ENCODE assay signal across 19 cellular contexts in the genomic region with DNA sequence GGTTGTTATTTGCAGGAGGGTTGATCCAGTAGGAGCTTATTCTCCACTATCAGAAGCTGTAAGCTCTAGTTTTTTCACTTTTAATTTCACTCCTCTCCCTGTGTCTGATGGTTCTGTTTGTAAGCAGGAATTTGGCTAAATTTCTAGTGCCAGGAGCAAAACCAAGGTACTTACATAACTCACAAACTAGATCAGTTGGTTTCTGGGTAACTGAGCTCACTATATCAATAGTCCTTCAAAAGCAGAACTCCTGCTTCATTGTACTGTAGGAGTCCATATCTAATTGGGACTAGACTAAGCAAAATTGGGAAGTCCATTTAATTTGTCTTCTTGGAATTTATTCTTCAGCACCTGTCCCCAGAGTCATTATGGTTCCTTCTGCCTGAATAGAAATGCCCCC. TPM values are rescaled to one million over a fixed set of nuclear protein-coding genes. Genes with fewer than 3 reads are reported as not detected.
A peak's percentile ranks its signal among the peaks of the same experiment; 100 is the strongest.
DNase-seq lines count a peak whose midpoint lies in the region; ATAC-seq and TF ChIP-seq lines count a peak whose summit lies in the region.
"Had no signal": no experiment of that assay in that cellular context is flagged by ENCODE, and none has a peak within 500 bp of the region (broad histone marks: within the 10 kb centered on the region; RNA-seq: fewer than 3 reads in every experiment).

No MANE protein-coding gene starts in this region.

- H3K4me2 ChIP-seq in GM23338 = no peak overlapping the region
- peak overlapping the region; percentile 11 for H3K4me2 ChIP-seq in neural progenitor cell
- H3K4me2 ChIP-seq: A549, BLaER1 had no signal

- peaks cover 8% of the 10 kb centered on the region; the same call in 2 of the 3 replicates for H3K4me1 Mint-ChIP-seq in GM23338
- peaks cover 15% of the 10 kb centered on the region for H3K4me1 Mint-ChIP-seq in neural progenitor cell
- H3K4me1 Mint-ChIP-seq: CD14-positive monocyte; CD4-positive, alpha-beta memory T cell; CD4-positive, CD25-positive, alpha-beta regulatory T cell; CD8-positive, alpha-beta memory T cell had no signal

- no peaks in the 10 kb centered on the region for H3K9me2 ChIP-seq in GM23338 (ENCODE audit: insufficient read depth)

- no peak overlapping the region for H3K27ac Mint-ChIP-seq in GM23338
- no peak overlapping the region for H3K27ac Mint-ChIP-seq in neural progenitor cell
- H3K27ac Mint-ChIP-seq: CD14-positive monocyte; CD4-positive, alpha-beta memory T cell; CD8-positive, alpha-beta memory T cell had no signal

- no peak for TF ChIP-seq EP300 in esophagus muscularis mucosa (IDR thresholded peaks at IDR 0.05)

- H3K4me3 Mint-ChIP-seq in GM23338 (no peak overlapping the region), neural progenitor cell (no peak overlapping the region)
- H3K4me3 Mint-ChIP-seq: CD14-positive monocyte; CD4-positive, alpha-beta memory T cell; CD4-positive, CD25-positive, alpha-beta regulatory T cell; CD8-positive, alpha-beta memory T cell had no signal

- H3K4me1 ChIP-seq in GM23338 (ENCODE audit: insufficient read depth) (0 out of 2 replicates have a peak, but pooled peaks cover 7% of the 10 kb centered on the region), esophagus muscularis mucosa (no peaks in the 10 kb centered on the region), neural progenitor cell (peaks cover 18% of the 10 kb centered on the region)
- H3K4me1 ChIP-seq: A549, BE2C, BLaER1 had no signal

- no peaks in the 10 kb centered on the region for H3K79me2 ChIP-seq in GM23338 (replicated peaks; ENCODE audit: insufficient read depth)
- no peaks in the 10 kb centered on the region for H3K79me2 ChIP-seq in neural progenitor cell (ENCODE audit: low read depth)

- no peaks in the 10 kb centered on the region for H3K27me3 Mint-ChIP-seq in GM23338 (ENCODE audit: insufficient read depth, low read depth, poor library complexity)
- peaks cover 3% of the 10 kb centered on the region for H3K27me3 Mint-ChIP-seq in neural progenitor cell (ENCODE audit: insufficient read depth, low read depth)

- TF ChIP-seq POLR2A in esophagus muscularis mucosa (IDR thresholded peaks at IDR 0.05; ENCODE audit: low read depth) = no peak

- ATAC-seq in GM23338 = no peak
- ATAC-seq: A549 had no signal

- H3K9me3 Mint-ChIP-seq in GM23338 (no peaks in the 10 kb centered on the region), neural progenitor cell (no peaks in the 10 kb centered on the region)

- H2AFZ ChIP-seq in GM23338 = peak overlapping the region; percentile 39
- peak overlapping the region; percentile 45 for H2AFZ ChIP-seq in neural progenitor cell (replicated peaks)

- H3K36me3 ChIP-seq in GM23338 (ENCODE audit: insufficient read depth) (no peaks in the 10 kb centered on the region), esophagus muscularis mucosa (no peaks in the 10 kb centered on the region), neural progenitor cell (no peaks in the 10 kb centered on the region)
- H3K36me3 ChIP-seq: BE2C, BLaER1 had no signal

- intact Hi-C loops in esophagus muscularis mucosa (cut with DNase I) = no loop called here

- H3K4me3 ChIP-seq in GM23338 = no peak overlapping the region
- H3K4me3 ChIP-seq in esophagus muscularis mucosa = no peak overlapping the region
- H3K4me3 ChIP-seq in neural progenitor cell = no peak overlapping the region
- H3K4me3 ChIP-seq: A549, BLaER1 had no signal

- H3K9me3 ChIP-seq in esophagus muscularis mucosa (no peaks in the 10 kb centered on the region), neural progenitor cell (ENCODE audit: low read depth) (no peaks in the 10 kb centered on the region)
- H3K9me3 ChIP-seq: A549, BE2C, BLaER1 had no signal

- TF ChIP-seq CTCF in GM23338 (conservative IDR thresholded peaks at IDR 0.05; ENCODE audit: low read depth in 2 of 2) = no peak
- no peak for TF ChIP-seq CTCF in esophagus muscularis mucosa (IDR thresholded peaks at IDR 0.05)
- TF ChIP-seq CTCF in neural progenitor cell (IDR thresholded peaks at IDR 0.05) = no peak

- H3F3A ChIP-seq in GM23338 (replicated peaks; ENCODE audit: low read depth) (no peaks in the 10 kb centered on the region), neural progenitor cell (ENCODE audit: low read depth) (peaks cover 4% of the 10 kb centered on the region)

- no peaks in the 10 kb centered on the region for H3K36me3 Mint-ChIP-seq in GM23338 (ENCODE audit: low read depth)
- H3K36me3 Mint-ChIP-seq in neural progenitor cell = no peaks in the 10 kb centered on the region
- H3K36me3 Mint-ChIP-seq: CD14-positive monocyte; CD4-positive, alpha-beta memory T cell; CD4-positive, CD25-positive, alpha-beta regulatory T cell; CD8-positive, alpha-beta memory T cell had no signal

- DNase-seq in GM23338 (ENCODE audit: low spot score) = no peak
- peak; percentile 47 for DNase-seq in esophagus muscularis mucosa (ENCODE audit: extremely low spot score)
- no peak for DNase-seq in neural progenitor cell (ENCODE audit: low spot score)
- no peak for DNase-seq in NCI-H2081 treated with DMSO at 0.1 percent for 48 hours (lab: John Stamatoyannopoulos, UW)
- DNase-seq in Ammon's horn (ENCODE audit: low spot score) = no peak
- DNase-seq: AML-193; BE2C; C1 segment of cervical spinal cord; CD4-positive, alpha-beta memory T cell; CD4-positive, CD25-positive, alpha-beta regulatory T cell; CD8-positive, alpha-beta memory T cell; COR-L47; DMS79 treated with DMSO at 0.1 percent for 48 hours; GF-D8 had no signal

- H4K20me1 ChIP-seq in GM23338 (replicated peaks; ENCODE audit: insufficient read depth) (no peaks in the 10 kb centered on the region), neural progenitor cell (ENCODE audit: low read depth) (no peaks in the 10 kb centered on the region)
- H4K20me1 ChIP-seq: BLaER1 had no signal

- H3K27ac ChIP-seq in GM23338 (ENCODE audit: low read depth) (no peak overlapping the region), esophagus muscularis mucosa (replicated peaks in 1 of 4) (no peak overlapping the region), neural progenitor cell (no peak overlapping the region)
- H3K27ac ChIP-seq: 22Rv1, A549, BLaER1 had no signal

- no peak overlapping the region for H3K9ac ChIP-seq in neural progenitor cell
- H3K9ac ChIP-seq: BLaER1 had no signal

- H3K27me3 ChIP-seq in GM23338 (ENCODE audit: insufficient read depth) (no peaks in the 10 kb centered on the region), esophagus muscularis mucosa (peaks cover 0 to 26% (median 0%) of the 10 kb centered on the region in 4 donors), neural progenitor cell (peaks cover 53% of the 10 kb centered on the region)
- H3K27me3 ChIP-seq: BLaER1 had no signal

TF ChIP-seq in GM23338, 12 proteins besides CTCF, POLR2A, EP300 and RAD21 (continues in another document):
- TF ChIP-seq ZNF331 (CRISPR knock-in tag; IDR thresholded peaks at IDR 0.05; ENCODE audit: low read depth) = no peak
- TF ChIP-seq NANOG (IDR thresholded peaks at IDR 0.05; ENCODE audit: borderline replicate concordance) = no peak
- TF ChIP-seq EZH2phosphoT487 (IDR thresholded peaks at IDR 0.05; ENCODE audit: unreplicated experiment) = no peak
- no peak for TF ChIP-seq ZNF114 (CRISPR knock-in tag; IDR thresholded peaks at IDR 0.05)
- TF ChIP-seq, protein P1, sequence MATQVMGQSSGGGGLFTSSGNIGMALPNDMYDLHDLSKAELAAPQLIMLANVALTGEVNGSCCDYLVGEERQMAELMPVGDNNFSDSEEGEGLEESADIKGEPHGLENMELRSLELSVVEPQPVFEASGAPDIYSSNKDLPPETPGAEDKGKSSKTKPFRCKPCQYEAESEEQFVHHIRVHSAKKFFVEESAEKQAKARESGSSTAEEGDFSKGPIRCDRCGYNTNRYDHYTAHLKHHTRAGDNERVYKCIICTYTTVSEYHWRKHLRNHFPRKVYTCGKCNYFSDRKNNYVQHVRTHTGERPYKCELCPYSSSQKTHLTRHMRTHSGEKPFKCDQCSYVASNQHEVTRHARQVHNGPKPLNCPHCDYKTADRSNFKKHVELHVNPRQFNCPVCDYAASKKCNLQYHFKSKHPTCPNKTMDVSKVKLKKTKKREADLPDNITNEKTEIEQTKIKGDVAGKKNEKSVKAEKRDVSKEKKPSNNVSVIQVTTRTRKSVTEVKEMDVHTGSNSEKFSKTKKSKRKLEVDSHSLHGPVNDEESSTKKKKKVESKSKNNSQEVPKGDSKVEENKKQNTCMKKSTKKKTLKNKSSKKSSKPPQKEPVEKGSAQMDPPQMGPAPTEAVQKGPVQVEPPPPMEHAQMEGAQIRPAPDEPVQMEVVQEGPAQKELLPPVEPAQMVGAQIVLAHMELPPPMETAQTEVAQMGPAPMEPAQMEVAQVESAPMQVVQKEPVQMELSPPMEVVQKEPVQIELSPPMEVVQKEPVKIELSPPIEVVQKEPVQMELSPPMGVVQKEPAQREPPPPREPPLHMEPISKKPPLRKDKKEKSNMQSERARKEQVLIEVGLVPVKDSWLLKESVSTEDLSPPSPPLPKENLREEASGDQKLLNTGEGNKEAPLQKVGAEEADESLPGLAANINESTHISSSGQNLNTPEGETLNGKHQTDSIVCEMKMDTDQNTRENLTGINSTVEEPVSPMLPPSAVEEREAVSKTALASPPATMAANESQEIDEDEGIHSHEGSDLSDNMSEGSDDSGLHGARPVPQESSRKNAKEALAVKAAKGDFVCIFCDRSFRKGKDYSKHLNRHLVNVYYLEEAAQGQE (IDR thresholded peaks at IDR 0.05; ENCODE audit: unreplicated experiment) = no peak
- no peak for TF ChIP-seq JUNB (IDR thresholded peaks at IDR 0.05; ENCODE audit: unreplicated experiment)
- no peak for TF ChIP-seq CREB1 (CRISPR knock-in tag; IDR thresholded peaks at IDR 0.05; ENCODE audit: low read depth)
- no peak for TF ChIP-seq STAT1 (IDR thresholded peaks at IDR 0.05; ENCODE audit: unreplicated experiment)
- TF ChIP-seq, protein P2, sequence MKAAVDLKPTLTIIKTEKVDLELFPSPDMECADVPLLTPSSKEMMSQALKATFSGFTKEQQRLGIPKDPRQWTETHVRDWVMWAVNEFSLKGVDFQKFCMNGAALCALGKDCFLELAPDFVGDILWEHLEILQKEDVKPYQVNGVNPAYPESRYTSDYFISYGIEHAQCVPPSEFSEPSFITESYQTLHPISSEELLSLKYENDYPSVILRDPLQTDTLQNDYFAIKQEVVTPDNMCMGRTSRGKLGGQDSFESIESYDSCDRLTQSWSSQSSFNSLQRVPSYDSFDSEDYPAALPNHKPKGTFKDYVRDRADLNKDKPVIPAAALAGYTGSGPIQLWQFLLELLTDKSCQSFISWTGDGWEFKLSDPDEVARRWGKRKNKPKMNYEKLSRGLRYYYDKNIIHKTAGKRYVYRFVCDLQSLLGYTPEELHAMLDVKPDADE (IDR thresholded peaks at IDR 0.05) = no peak

RNA-seq across cellular contexts. Expression of a gene that starts 20.1 kb away (rescaled TPM):
- total RNA-seq in GM23338 (2014; rRNA removed; shearing (Covaris generic)) = 0.03 and 0.08 TPM in 2 replicates
- polyA plus RNA-seq in GM23338 (2016; fragmentation: Nextera tagmentation; extraction: Ambion mirVana) = 0.16 and 0.68 TPM in 2 replicates
- total RNA-seq in esophagus muscularis mucosa = not detected
- total RNA-seq in neural progenitor cell (ENCODE audit: low replicate concordance) = 20.7 and 78.1 TPM in 2 replicates
- total RNA-seq: A172; CD4-positive, alpha-beta memory T cell; CD4-positive, CD25-positive, alpha-beta regulatory T cell; CD8-positive, alpha-beta memory T cell had no signal
- polyA plus RNA-seq: A549; CD14-positive monocyte; CD4-positive, alpha-beta memory T cell; CD4-positive, CD25-positive, alpha-beta regulatory T cell; CD8-positive, alpha-beta memory T cell had no signal

RNA-seq across cellular contexts. Expression of a gene that starts 25.1 kb away (rescaled TPM):
- total RNA-seq in GM23338 (2014; rRNA removed; shearing (Covaris generic)) = not detected in 2 replicates
- not detected in 2 replicates for polyA plus RNA-seq in GM23338 (2016; fragmentation: Nextera tagmentation; extraction: Ambion mirVana)
- total RNA-seq in esophagus muscularis mucosa (not detected), neural progenitor cell (ENCODE audit: low replicate concordance) (0.12 and 2.2 TPM in 2 replicates)
- total RNA-seq: A172; CD4-positive, alpha-beta memory T cell; CD4-positive, CD25-positive, alpha-beta regulatory T cell; CD8-positive, alpha-beta memory T cell had no signal
- polyA plus RNA-seq: A549; CD14-positive monocyte; CD4-positive, alpha-beta memory T cell; CD4-positive, CD25-positive, alpha-beta regulatory T cell; CD8-positive, alpha-beta memory T cell had no signal

Comparison
In these comparisons a context has a peak if more than half of its experiments do, and no peak if none do; other contexts are left out.
1. RNA of a gene that starts 20.1 kb away (total RNA-seq): 20.7 to 78.1 TPM in neural progenitor cell; 0.03 to 0.08 TPM in GM23338 and not detected in esophagus muscularis mucosa; every median in the first group is over 10 times any median in the second.